ENCODE assay signal across 15 cellular contexts in genomic region chr18:49621851-49622351, GRCh38.
"Had no signal": no experiment of that assay in that cellular context is flagged by ENCODE, and none has a peak within 500 bp of the region (broad histone marks: within the 10 kb centered on the region; RNA-seq: fewer than 3 reads in every experiment).

No MANE protein-coding gene starts in this region.

- H3K4me3 Mint-ChIP-seq: activated CD8-positive, alpha-beta T cell treated with anti-CD3 and anti-CD28 coated beads for 36 hours; activated T-helper 1 cell treated with anti-CD3 and anti-CD28 coated beads, Interleukin-12 subunit alpha, Interleukin-12 subunit beta, Interleukin-2, Interleukin-4 antibody, amounts not matched to agents 30 ng/mL and 10 ng/mL and 1 ng/mL, durations not matched to agents 14 hours and 24 hours and 36 hours; T-cell had no signal

- H3K36me3 Mint-ChIP-seq: T-cell had no signal

- H3K27ac Mint-ChIP-seq: activated CD8-positive, alpha-beta T cell treated with anti-CD3 and anti-CD28 coated beads for 36 hours; activated T-helper 1 cell treated with anti-CD3 and anti-CD28 coated beads, Interleukin-12 subunit alpha, Interleukin-12 subunit beta, Interleukin-2, Interleukin-4 antibody, amounts not matched to agents 30 ng/mL and 10 ng/mL and 1 ng/mL, durations not matched to agents 14 hours and 24 hours and 36 hours; T-cell had no signal

- DNase-seq: activated CD4-positive, alpha-beta T cell treated with anti-CD3 and anti-CD28 coated beads for 4 hours; activated CD8-positive, alpha-beta T cell treated with anti-CD3 and anti-CD28 coated beads for 36 hours; activated naive CD4-positive, alpha-beta T cell treated with Interleukin-2 at 50 U/mL for 16 hours; effector CD8-positive, alpha-beta T cell; hippocampal formation; posterior cingulate gyrus; stomach; T-cell had no signal

- H3K9me3 ChIP-seq: stomach, thoracic aorta had no signal

- H3K9me3 Mint-ChIP-seq: activated CD8-positive, alpha-beta T cell treated with anti-CD3 and anti-CD28 coated beads for 36 hours; activated T-helper 1 cell treated with anti-CD3 and anti-CD28 coated beads, Interleukin-12 subunit alpha, Interleukin-12 subunit beta, Interleukin-2, Interleukin-4 antibody, amounts not matched to agents 30 ng/mL and 10 ng/mL and 1 ng/mL, durations not matched to agents 14 hours and 24 hours and 36 hours; T-cell had no signal

- H3K36me3 ChIP-seq: cardiac muscle cell, stomach, thoracic aorta had no signal

- H3K27me3 ChIP-seq: cardiac muscle cell had no signal

- H3K4me3 ChIP-seq: cardiac muscle cell, coronary artery, skin epidermis, stomach, thoracic aorta had no signal

- ATAC-seq: activated CD8-positive, alpha-beta T cell treated with anti-CD3 and anti-CD28 coated beads for 36 hours; T-cell had no signal

- FAIRE-seq: astrocyte had no signal

- H3K27ac ChIP-seq: cardiac muscle cell, coronary artery, skin epidermis, stomach, thoracic aorta, VCaP had no signal
